Comparison of ENCODE assay signal across 7 cellular contexts in genomic region chr12:95548056-95548538, GRCh38. TPM values are rescaled to one million over a fixed set of nuclear protein-coding genes. Genes with fewer than 3 reads are reported as not detected.
DNase-seq lines count a peak whose midpoint lies in the region; ATAC-seq and TF ChIP-seq lines count a peak whose summit lies in the region.

No MANE protein-coding gene starts in this region.

- no peak for TF ChIP-seq POLR2A in lower leg skin (IDR thresholded peaks at IDR 0.05)

- 1 to 3% methylated on average over 35 to 38 of the region's 50 CpGs for WGBS in lower leg skin, 2 donors

- peak; percentile 4 for ATAC-seq in HG02759 (IDR thresholded peaks at IDR 0.05; ENCODE audit: unreplicated experiment)
- ATAC-seq in HG03108 (IDR thresholded peaks at IDR 0.05; ENCODE audit: unreplicated experiment), result no peak

- DNase-seq in T1000 (lab: John Stamatoyannopoulos, UW) (peak; percentile 4), choroid plexus epithelial cell (ENCODE audit: low read depth) (no peak), lower leg skin (ENCODE audit: low spot score in 2 of 2) (peak in 1 of 2 donors; percentile 90), NCI-H510A treated with DMSO at 0.1 percent for 48 hours (lab: John Stamatoyannopoulos, UW) (no peak)
- peak; percentile 10 for DNase-seq in stimulated activated CD8-positive, alpha-beta memory T cell treated with anti-CD3 and anti-CD28 coated beads, Interleukin-4, amount 100 ng/mL, for 24 hours (ENCODE audit: low read depth)

- intact Hi-C loops in lower leg skin (cut with DNase I; ENCODE audit: low total_unique reads), result no loop called here

- no peak for TF ChIP-seq CTCF in choroid plexus epithelial cell (conservative IDR thresholded peaks at IDR 0.05; ENCODE audit: low read depth, low read length)
- no peak for TF ChIP-seq CTCF in lower leg skin (IDR thresholded peaks at IDR 0.05)

- H3K4me3 ChIP-seq in choroid plexus epithelial cell (ENCODE audit: low read depth, low read length) (peak overlapping the region; percentile 45), lower leg skin (ENCODE audit: low read depth, poor library complexity, severe bottlenecking) (peak overlapping the region; percentile 76)

RNA-seq across cellular contexts. Expression of gene USP44, which starts 3.2 kb away (rescaled TPM):
- 1 to 10 TPM in 1 of 4 donors, under 1 TPM in 3; 0.42 to 1.6 (median 0.63) TPM for total RNA-seq in lower leg skin

Comparison
In these comparisons a context has a peak if more than half of its experiments do, and no peak if none do; other contexts are left out.
1. DNase-seq: peak in T1000 (single experiment) and stimulated activated CD8-positive, alpha-beta memory T cell treated with anti-CD3 and anti-CD28 coated beads, Interleukin-4, amount 100 ng/mL, for 24 hours (single experiment); none in choroid plexus epithelial cell (single experiment) and NCI-H510A treated with DMSO at 0.1 percent for 48 hours (single experiment).